In genomic region chr19:41226874-41227390, GRCh38 we compare ENCODE assay signal across 2 cellular contexts.
TF ChIP-seq lines count a peak whose summit lies in the region.

No MANE protein-coding gene starts in this region.

TF ChIP-seq in SK-N-SH, 30 proteins besides CTCF, POLR2A, EP300 and RAD21 (continued from another document):
- TF ChIP-seq IRF3 (IDR thresholded peaks at IDR 0.05; ENCODE audit: low read depth, low read length) (no peak), YY1 (IDR thresholded peaks at IDR 0.05; ENCODE audit: low read depth) (no peak), JUND (IDR thresholded peaks at IDR 0.05) (no peak)

TF ChIP-seq in SK-N-SH treated with all-trans-retinoic acid at 6 μM for 48 hours, 23 proteins besides CTCF, POLR2A, EP300 and RAD21 (continued from another document):
- TF ChIP-seq TCF4 (CRISPR knock-in tag; IDR thresholded peaks at IDR 0.05; ENCODE audit: borderline replicate concordance) (no peak), RARB (CRISPR knock-in tag; IDR thresholded peaks at IDR 0.05) (no peak), TOX (CRISPR knock-in tag; IDR thresholded peaks at IDR 0.05; ENCODE audit: borderline replicate concordance) (no peak)
TF ChIP-seq in SK-N-SH treated with all-trans-retinoic acid at 6 μM for 48 hours: peak in this region for 0.
